ENCODE assay signal across 8 cellular contexts in genomic region chr6:26577720-26578072, GRCh38. TPM values are rescaled to one million over a fixed set of nuclear protein-coding genes. Genes with fewer than 3 reads are reported as not detected.
DNase-seq lines count a peak whose midpoint lies in the region; ATAC-seq and TF ChIP-seq lines count a peak whose summit lies in the region.

No MANE protein-coding gene starts in this region.

- H3K27ac Mint-ChIP-seq in activated naive CD8-positive, alpha-beta T cell treated with anti-CD3 and anti-CD28 coated beads, Interleukin-2, amount 10 ng/mL, durations not matched to agents 7 days and 5 days, result no peak overlapping the region

- TF ChIP-seq EP300 in suprapubic skin (IDR thresholded peaks at IDR 0.05), result no peak

- H3K27ac ChIP-seq in cardiac muscle cell (no peak overlapping the region), right atrium auricular region (no peak overlapping the region), iPS-20b (ENCODE audit: low read length) (no peak overlapping the region), suprapubic skin (no peak overlapping the region)

- WGBS in suprapubic skin, result 23% methylated on average over 17 of the region's 17 CpGs

- H3K9me3 ChIP-seq in cardiac muscle cell (ENCODE audit: low read depth) (no peaks in the 10 kb centered on the region), right atrium auricular region (peaks cover 0 to 19% of the 10 kb centered on the region in 2 donors), iPS-20b (ENCODE audit: insufficient read depth, low read depth, low read length) (no peaks in the 10 kb centered on the region), suprapubic skin (no peaks in the 10 kb centered on the region)

- H3K36me3 Mint-ChIP-seq in activated naive CD8-positive, alpha-beta T cell treated with anti-CD3 and anti-CD28 coated beads, Interleukin-2, amount 10 ng/mL, durations not matched to agents 7 days and 5 days, result peaks cover 2% of the 10 kb centered on the region

- peak overlapping the region; percentile 38; the same call in 1 of the 2 replicates for H3K9ac ChIP-seq in iPS-20b (ENCODE audit: low read depth, low read length)

- POLR2A ChIA-PET in activated naive CD8-positive, alpha-beta T cell treated with anti-CD3 and anti-CD28 coated beads, Interleukin-2, amount 10 ng/mL, durations not matched to agents 7 days and 5 days (lab: Charles Lee), result interaction anchor here (0.9 kb wide), 1 partner anchor 9 kb away, joined by 4 read pairs; no protein-coding TSS in a partner anchor

- no peaks in the 10 kb centered on the region for H3K27me3 Mint-ChIP-seq in activated naive CD8-positive, alpha-beta T cell treated with anti-CD3 and anti-CD28 coated beads, Interleukin-2, amount 10 ng/mL, durations not matched to agents 7 days and 5 days

- peak overlapping the region; percentile 87 for H3K4me3 Mint-ChIP-seq in activated naive CD8-positive, alpha-beta T cell treated with anti-CD3 and anti-CD28 coated beads, Interleukin-2, amount 10 ng/mL, durations not matched to agents 7 days and 5 days

- peaks cover 24% of the 10 kb centered on the region for H3K4me1 Mint-ChIP-seq in activated naive CD8-positive, alpha-beta T cell treated with anti-CD3 and anti-CD28 coated beads, Interleukin-2, amount 10 ng/mL, durations not matched to agents 7 days and 5 days

- ATAC-seq in activated naive CD8-positive, alpha-beta T cell treated with anti-CD3 and anti-CD28 coated beads, Interleukin-2, amount 10 ng/mL, durations not matched to agents 7 days and 5 days (ENCODE audit: low read depth), result no peak
- ATAC-seq in GM18520 (IDR thresholded peaks at IDR 0.05; ENCODE audit: unreplicated experiment) (no peak), GM21381 (IDR thresholded peaks at IDR 0.05; ENCODE audit: unreplicated experiment) (no peak)

- TF ChIP-seq CTCF in cardiac muscle cell (IDR thresholded peaks at IDR 0.05; ENCODE audit: low read depth, low read length) (no peak), right atrium auricular region (IDR thresholded peaks at IDR 0.05) (no peak), suprapubic skin (IDR thresholded peaks at IDR 0.05) (no peak)

- DNase-seq in cardiac muscle cell (ENCODE audit: low read depth in 1 of 2, low spot score in 1 of 2) (no peak), right atrium auricular region (ENCODE audit: low spot score) (no peak), suprapubic skin (ENCODE audit: low spot score in 2 of 2) (no peak), putamen (ENCODE audit: low spot score) (no peak)
- no peak for DNase-seq in activated naive CD8-positive, alpha-beta T cell treated with anti-CD3 and anti-CD28 coated beads, Interleukin-2, amount 10 ng/mL, durations not matched to agents 7 days and 5 days

- H3K27me3 ChIP-seq in cardiac muscle cell, result peaks cover 25% of the 10 kb centered on the region
- no peaks in the 10 kb centered on the region for H3K27me3 ChIP-seq in right atrium auricular region
- peaks cover 29% of the 10 kb centered on the region for H3K27me3 ChIP-seq in iPS-20b (ENCODE audit: insufficient read depth, low read length)
- peaks cover 35% of the 10 kb centered on the region for H3K27me3 ChIP-seq in suprapubic skin

- H3K4me3 ChIP-seq in cardiac muscle cell (peak overlapping the region; percentile 15), right atrium auricular region (peak overlapping the region in 1 of 2 donors; percentile 1), iPS-20b (ENCODE audit: low read length) (peak overlapping the region; percentile 85), suprapubic skin (peak overlapping the region; percentile 28)

- H3K4me1 ChIP-seq in cardiac muscle cell (ENCODE audit: low read depth), result no peaks in the 10 kb centered on the region
- no peaks in the 10 kb centered on the region for H3K4me1 ChIP-seq in right atrium auricular region
- no peaks in the 10 kb centered on the region for H3K4me1 ChIP-seq in iPS-20b (ENCODE audit: insufficient read depth, low read length)
- peaks cover 12% of the 10 kb centered on the region for H3K4me1 ChIP-seq in suprapubic skin

- H3K36me3 ChIP-seq in cardiac muscle cell (no peaks in the 10 kb centered on the region), right atrium auricular region (no peaks in the 10 kb centered on the region), iPS-20b (ENCODE audit: insufficient read depth, low read depth, low read length) (no peaks in the 10 kb centered on the region), suprapubic skin (no peaks in the 10 kb centered on the region)

- H3K9me3 Mint-ChIP-seq in activated naive CD8-positive, alpha-beta T cell treated with anti-CD3 and anti-CD28 coated beads, Interleukin-2, amount 10 ng/mL, durations not matched to agents 7 days and 5 days, result peaks cover 6% of the 10 kb centered on the region

- no peak for TF ChIP-seq POLR2A in suprapubic skin (IDR thresholded peaks at IDR 0.05)

RNA-seq across cellular contexts. Expression of gene ABT1, which starts 19.1 kb away (rescaled TPM):
- total RNA-seq in cardiac muscle cell (21.2 and 25.4 TPM in 2 replicates), right atrium auricular region (1 to 10 TPM; 7.3 to 8.8 TPM), suprapubic skin (10 to 100 TPM; 17.4 to 30.0 (median 21.1) TPM)
- 27.0 and 30.2 TPM in 2 replicates for polyA plus RNA-seq in cardiac muscle cell
- total RNA-seq in activated naive CD8-positive, alpha-beta T cell treated with anti-CD3 and anti-CD28 coated beads, Interleukin-2, amount 10 ng/mL, durations not matched to agents 7 days and 5 days, result 10 to 100 TPM; 28.3 to 31.7 TPM

RNA-seq across cellular contexts. Expression of gene HMGN4, which starts 39.5 kb away (rescaled TPM):
- 56.6 and 57.1 TPM in 2 replicates for total RNA-seq in cardiac muscle cell
- 54.7 and 62.4 TPM in 2 replicates for polyA plus RNA-seq in cardiac muscle cell
- 10 to 100 TPM; 36.1 to 52.5 TPM for total RNA-seq in right atrium auricular region
- 10 to 100 TPM; 83.1 to 86.4 TPM for total RNA-seq in activated naive CD8-positive, alpha-beta T cell treated with anti-CD3 and anti-CD28 coated beads, Interleukin-2, amount 10 ng/mL, durations not matched to agents 7 days and 5 days
- 10 to 100 TPM; 25.2 to 48.5 (median 34.5) TPM for total RNA-seq in suprapubic skin
